Comparison of ENCODE assay signal across 30 cellular contexts in the genomic region with DNA sequence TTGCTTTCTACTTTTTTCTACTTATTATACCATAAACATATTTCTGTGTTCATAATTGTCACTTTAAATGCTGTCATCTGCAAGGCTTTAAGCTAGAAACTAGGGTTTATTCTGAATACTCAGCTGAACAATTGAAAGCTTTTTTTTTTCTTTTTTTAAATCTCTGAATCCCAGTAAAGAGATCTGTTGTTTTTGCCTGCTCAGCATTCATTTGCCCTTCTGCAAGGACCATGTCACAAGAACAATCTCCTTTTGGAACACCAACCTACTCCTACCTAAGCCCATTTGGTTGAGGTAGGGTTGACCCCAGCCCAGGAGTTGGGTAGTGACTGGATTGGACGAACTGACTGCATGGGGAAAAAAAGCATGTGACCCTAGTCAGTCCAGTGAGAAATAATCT.
"Had no signal": no experiment of that assay in that cellular context is flagged by ENCODE, and none has a peak within 500 bp of the region (broad histone marks: within the 10 kb centered on the region; RNA-seq: fewer than 3 reads in every experiment).

No MANE protein-coding gene starts in this region.

- FAIRE-seq: bronchial epithelial cell, TTC549 had no signal

- H3K4me1 ChIP-seq: ascending aorta had no signal

- H3K27ac ChIP-seq: ascending aorta, cardiac muscle cell, VCaP had no signal

- H3K9me3 ChIP-seq: ascending aorta had no signal

- H3K36me3 ChIP-seq: ascending aorta, cardiac muscle cell had no signal

- ATAC-seq: activated CD8-positive, alpha-beta memory T cell treated with anti-CD3 and anti-CD28 coated beads, Interleukin-2, amount 10 ng/mL, durations not matched to agents 7 days and 5 days; activated CD8-positive, alpha-beta T cell treated with anti-CD3 and anti-CD28 coated beads, Interleukin-2, amount 10 ng/mL, durations not matched to agents 7 days and 5 days; activated naive CD8-positive, alpha-beta T cell treated with anti-CD3 and anti-CD28 coated beads, Interleukin-2, amount 50 U/mL, for 24 hours had no signal

- H3K4me3 ChIP-seq: ascending aorta, cardiac muscle cell had no signal

- DNase-seq: activated B cell treated with CpG ODN at 0.5 μM for 24 hours; activated CD4-positive, alpha-beta memory T cell treated with anti-CD3 and anti-CD28 coated beads, Interleukin-2, amount 10 ng/mL, durations not matched to agents 7 days and 5 days; activated CD4-positive, alpha-beta T cell treated with anti-CD3 and anti-CD28 coated beads for 48 hours; activated CD4-positive, alpha-beta T cell treated with anti-CD3 and anti-CD28 coated beads, Interleukin-2, amount 10 ng/mL, durations not matched to agents 7 days and 5 days; activated CD4-positive, alpha-beta T cell treated with anti-CD3 and anti-CD28 coated beads, Interleukin-2, amount 50 U/mL, for 48 hours; activated CD4-positive, CD25-positive, alpha-beta regulatory T cell treated with anti-CD3 and anti-CD28 coated beads, Interleukin-2, amount 50 U/mL, for 72 hours; activated CD8-positive, alpha-beta memory T cell treated with anti-CD3 and anti-CD28 coated beads for 24 hours; activated CD8-positive, alpha-beta memory T cell treated with anti-CD3 and anti-CD28 coated beads, Interleukin-2, amount 10 ng/mL, durations not matched to agents 7 days and 5 days; activated CD8-positive, alpha-beta memory T cell treated with anti-CD3 and anti-CD28 coated beads, Interleukin-2, amount 50 U/mL, for 48 hours; activated CD8-positive, alpha-beta T cell treated with anti-CD3 and anti-CD28 coated beads, Interleukin-2, amount 10 ng/mL, durations not matched to agents 7 days and 5 days; activated effector memory CD4-positive, alpha-beta T cell treated with Interleukin-2 at 50 U/mL for 16 hours; activated gamma-delta T cell; activated naive CD4-positive, alpha-beta T cell treated with anti-CD3 and anti-CD28 coated beads, Interleukin-2, amount 10 ng/mL, durations not matched to agents 7 days and 5 days; activated naive CD4-positive, alpha-beta T cell treated with Interleukin-2 at 50 U/mL for 16 hours; activated naive CD8-positive, alpha-beta T cell treated with anti-CD3 and anti-CD28 coated beads, Interleukin-2, amount 10 ng/mL, durations not matched to agents 7 days and 5 days; activated naive CD8-positive, alpha-beta T cell treated with anti-CD3 and anti-CD28 coated beads, Interleukin-2, amount 50 U/mL, for 24 hours; activated T-cell treated with anti-CD3 and anti-CD28 coated beads, Interleukin-2, amount 50 U/mL, for 24 hours; activated T-cell treated with anti-CD3 and anti-CD28 coated beads, Interleukin-2, amount 50 U/mL, for 48 hours; amygdala; anterior cingulate cortex; caudate nucleus; cerebellar nuclear complex; T-helper 1 cell; T-helper 2 cell; T-helper 9 cell had no signal

- H3K27me3 ChIP-seq: ascending aorta, cardiac muscle cell had no signal
